Comparison of ENCODE assay signal across 8 cellular contexts in the genomic region with DNA sequence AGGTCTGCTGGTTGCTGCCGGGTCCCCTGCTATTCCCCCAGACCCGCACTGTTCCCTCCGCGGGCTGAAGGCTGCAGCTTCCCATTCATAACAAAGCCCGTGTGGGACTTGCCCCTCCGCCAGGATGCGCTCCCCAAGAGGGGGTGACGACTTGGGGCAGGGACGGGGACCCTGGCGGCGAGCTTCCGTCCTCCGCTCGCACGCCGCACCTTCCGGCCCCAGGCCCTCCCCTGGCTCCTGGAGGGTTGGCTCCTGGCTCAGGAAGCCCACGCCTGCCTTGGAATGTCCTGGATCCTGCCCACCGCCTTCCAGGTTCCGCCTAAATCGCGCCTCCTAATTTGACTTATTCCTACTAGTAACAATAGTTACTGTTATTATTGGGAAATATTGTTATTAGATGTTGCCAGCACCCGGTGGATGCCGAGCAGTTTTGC. TPM values are rescaled to one million over a fixed set of nuclear protein-coding genes. Genes with fewer than 3 reads are reported as not detected.
DNase-seq lines count a peak whose midpoint lies in the region; ATAC-seq and TF ChIP-seq lines count a peak whose summit lies in the region.

No MANE protein-coding gene starts in this region.

- TF ChIP-seq CTCF in DOHH2 (IDR thresholded peaks at IDR 0.05; ENCODE audit: low read depth, low read length, poor library complexity, severe bottlenecking) (peak; percentile 31), breast epithelium (IDR thresholded peaks at IDR 0.05) (peak in 2 of 3 donors; percentile 11 to 34), kidney epithelial cell (IDR thresholded peaks at IDR 0.05; ENCODE audit: insufficient read depth, low read length, poor library complexity, severe bottlenecking) (peak; percentile 63)

- DNase-seq in T-helper 1 cell (peak; percentile 19 to 54 (median 30)), breast epithelium (ENCODE audit: low spot score in 2 of 2) (peak; percentile 47 to 64), kidney epithelial cell (ENCODE audit: low read depth) (no peak), NK-92 (lab: John Stamatoyannopoulos, UW; ENCODE audit: unreplicated experiment) (no peak)
- DNase-seq in stimulated activated CD4-positive, alpha-beta T cell treated with anti-CD3 and anti-CD28 coated beads, Interleukin-4, amount 100 ng/mL, for 1 hour: peak; percentile 48

- ATAC-seq in HG03521 (IDR thresholded peaks at IDR 0.05; ENCODE audit: unreplicated experiment) (peak; percentile 18), HG02970 (IDR thresholded peaks at IDR 0.05; ENCODE audit: low FRiP score, unreplicated experiment) (no peak)

- H3K4me3 ChIP-seq in DOHH2 (ENCODE audit: low read length) (peak overlapping the region; percentile 99), breast epithelium (peak overlapping the region; percentile 74 to 99 (median 87)), kidney epithelial cell (ENCODE audit: low read depth, low read length) (peak overlapping the region; percentile 77)

- H3K4me2 ChIP-seq in DOHH2 (ENCODE audit: low read length): peak overlapping the region; percentile 100

- H3K9me2 ChIP-seq in DOHH2 (replicated peaks; ENCODE audit: control insufficient read depth, low read length): no peaks in the 10 kb centered on the region

- intact Hi-C loops in breast epithelium (cut with DNase I; ENCODE audit: low total_unique reads): loop anchor here (10.0 kb wide), 1 partner anchor 51 kb away; no protein-coding TSS in a partner anchor

- H4K20me1 ChIP-seq in DOHH2 (ENCODE audit: control insufficient read depth, insufficient read depth, low read depth, low read length): no peaks in the 10 kb centered on the region

- H3K27ac ChIP-seq in DOHH2 (ENCODE audit: low read depth, low read length): peak overlapping the region; percentile 91
- peak overlapping the region; percentile 88 to 93 for H3K27ac ChIP-seq in breast epithelium

- H3F3A ChIP-seq in DOHH2 (ENCODE audit: control insufficient read depth, insufficient read depth): peaks cover 10% of the 10 kb centered on the region

- H3K36me3 ChIP-seq in DOHH2 (ENCODE audit: control insufficient read depth, low read length) (peaks cover 27% of the 10 kb centered on the region), breast epithelium (no peaks in the 10 kb centered on the region), kidney epithelial cell (ENCODE audit: control insufficient read depth, insufficient read depth, low read length) (no peaks in the 10 kb centered on the region)

- H3K4me1 ChIP-seq in DOHH2 (ENCODE audit: control insufficient read depth, low read length) (peaks cover 24% of the 10 kb centered on the region), breast epithelium (no peaks in the 10 kb centered on the region)

- no peak for TF ChIP-seq POLR2A in breast epithelium (IDR thresholded peaks at IDR 0.05)

- H3K9me3 ChIP-seq in DOHH2 (ENCODE audit: control insufficient read depth, insufficient read depth, low read length) (no peaks in the 10 kb centered on the region), breast epithelium (no peaks in the 10 kb centered on the region)

- H3K27me3 ChIP-seq in DOHH2 (ENCODE audit: control insufficient read depth, low read length): no peaks in the 10 kb centered on the region
- H3K27me3 ChIP-seq in breast epithelium: no peaks in the 10 kb centered on the region
- H3K27me3 ChIP-seq in kidney epithelial cell (ENCODE audit: control insufficient read depth, insufficient read depth, low read length): no peaks in the 10 kb centered on the region

- H3K79me2 ChIP-seq in DOHH2 (ENCODE audit: control insufficient read depth, low read length): peaks cover 42% of the 10 kb centered on the region

RNA-seq across cellular contexts. Expression of a gene that starts 1.1 kb away (rescaled TPM):
- total RNA-seq in breast epithelium: 1 to 10 TPM; 4.6 to 7.2 (median 6.2) TPM
- total RNA-seq in kidney epithelial cell: 7.1 and 10.4 TPM in 2 replicates

RNA-seq across cellular contexts. Expression of a gene that starts 32.0 kb away (rescaled TPM):
- total RNA-seq in breast epithelium (under 1 TPM; 0.32 to 0.98 (median 0.44) TPM), kidney epithelial cell (not detected in 2 replicates)

RNA-seq across cellular contexts. Expression of a gene that starts 42.0 kb away (rescaled TPM):
- 1 to 10 TPM in 2 of 3 donors, under 1 TPM in 1; 0.96 to 3.9 (median 1.5) TPM for total RNA-seq in breast epithelium
- total RNA-seq in kidney epithelial cell: 11.5 and 14.7 TPM in 2 replicates

Comparison
In these comparisons a context has a peak if more than half of its experiments do, and no peak if none do; other contexts are left out.
1. DNase-seq: peak in T-helper 1 cell (5 of 5), breast epithelium (2 of 2) and stimulated activated CD4-positive, alpha-beta T cell treated with anti-CD3 and anti-CD28 coated beads, Interleukin-4, amount 100 ng/mL, for 1 hour (single experiment); none in kidney epithelial cell (single experiment) and NK-92 (single experiment).
2. Peak in every context shown above with its lines, with median percentiles within 50 percentile points of each other: H3K4me3 ChIP-seq and CTCF ChIP-seq.